In genomic region chr2:59787095-59787494, GRCh38 we compare ENCODE assay signal across 20 cellular contexts.
DNase-seq lines count a peak whose midpoint lies in the region; FAIRE-seq and TF ChIP-seq lines count a peak whose summit lies in the region.
"Had no signal": no experiment of that assay in that cellular context is flagged by ENCODE, and none has a peak within 500 bp of the region (broad histone marks: within the 10 kb centered on the region; RNA-seq: fewer than 3 reads in every experiment).

No MANE protein-coding gene starts in this region.

- dilution Hi-C loops in keratinocyte (cut with MboI; ENCODE audit: extremely low pct_ligation_motif_present, low sequenced_read_pairs), result no loop called here

- H3K79me2 ChIP-seq in keratinocyte (ENCODE audit: control insufficient read depth, insufficient read depth, low read length), result no peaks in the 10 kb centered on the region

- no peak overlapping the region for H3K27ac ChIP-seq in breast epithelium
- peak overlapping the region; percentile 44 to 75 for H3K27ac ChIP-seq in esophagus (ENCODE audit: low read depth in 2 of 2, low read length in 1 of 2)
- H3K27ac ChIP-seq in keratinocyte (ENCODE audit: control insufficient read depth, insufficient read depth, low read length), result peak overlapping the region; percentile 30
- H3K27ac ChIP-seq in thymus (ENCODE audit: low read depth), result peak overlapping the region; percentile 37
- H3K27ac ChIP-seq: 22Rv1, A549, C4-2B had no signal

- H3K4me3 Mint-ChIP-seq in MCF 10A (ENCODE audit: unreplicated experiment), result no peak overlapping the region
- H3K4me3 Mint-ChIP-seq: CD4-positive, alpha-beta T cell; H9 had no signal

- TF ChIP-seq CTCF in MCF 10A (IDR thresholded peaks at IDR 0.05; ENCODE audit: unreplicated experiment) (no peak), breast epithelium (IDR thresholded peaks at IDR 0.05) (no peak), keratinocyte (optimal IDR thresholded peaks at IDR 0.05 in 1 of 3, IDR thresholded peaks at IDR 0.05 in 1 of 3, conservative IDR thresholded peaks at IDR 0.05 in 1 of 3; ENCODE audit: extremely low read depth in 1 of 3, insufficient read depth in 2 of 3, low read length in 3 of 3) (no peak)

- no peak overlapping the region for H3K9ac ChIP-seq in keratinocyte (ENCODE audit: control insufficient read depth, extremely low read depth, insufficient read depth, low read length)

- intact Hi-C loops in MCF 10A (cut with micrococcal nuclease) (no loop called here), breast epithelium (cut with DNase I; ENCODE audit: low total_unique reads) (no loop called here)

- H3K27ac Mint-ChIP-seq in MCF 10A (ENCODE audit: low read depth, unreplicated experiment), result peak overlapping the region; percentile 81
- H3K27ac Mint-ChIP-seq: CD4-positive, alpha-beta T cell had no signal

- no peaks in the 10 kb centered on the region for H4K20me1 ChIP-seq in keratinocyte (ENCODE audit: control insufficient read depth, extremely low read depth, insufficient read depth, low read length)

- H3K27me3 ChIP-seq in breast epithelium (no peaks in the 10 kb centered on the region), esophagus (ENCODE audit: control insufficient read depth in 1 of 2, insufficient read depth in 2 of 2, low read length in 2 of 2) (no peaks in the 10 kb centered on the region), keratinocyte (ENCODE audit: control insufficient read depth, extremely low read depth, insufficient read depth, low read length) (no peaks in the 10 kb centered on the region), thymus (ENCODE audit: control insufficient read depth, insufficient read depth) (no peaks in the 10 kb centered on the region)

- H3K36me3 ChIP-seq in breast epithelium (no peaks in the 10 kb centered on the region), esophagus (ENCODE audit: control insufficient read depth in 2 of 2, insufficient read depth in 2 of 2, low read length in 1 of 2) (no peaks in the 10 kb centered on the region), keratinocyte (ENCODE audit: control insufficient read depth in 2 of 2, extremely low read depth in 1 of 2, insufficient read depth in 2 of 2, low read length in 2 of 2) (no peaks in the 10 kb centered on the region), thymus (ENCODE audit: control insufficient read depth, insufficient read depth) (no peaks in the 10 kb centered on the region)

- H3K9me3 Mint-ChIP-seq in MCF 10A (ENCODE audit: unreplicated experiment), result peaks cover 14% of the 10 kb centered on the region
- H3K9me3 Mint-ChIP-seq: CD4-positive, alpha-beta T cell; H9 had no signal

- H3K9me3 ChIP-seq in breast epithelium (no peaks in the 10 kb centered on the region), esophagus (ENCODE audit: control insufficient read depth in 2 of 2, insufficient read depth in 1 of 2, low read depth in 1 of 2, low read length in 1 of 2) (no peaks in the 10 kb centered on the region), keratinocyte (ENCODE audit: control insufficient read depth, low read depth, low read length) (no peaks in the 10 kb centered on the region), thymus (ENCODE audit: control insufficient read depth) (no peaks in the 10 kb centered on the region)
- H3K9me3 ChIP-seq: A549, Caco-2 had no signal

- TF ChIP-seq POLR2A in breast epithelium (IDR thresholded peaks at IDR 0.05), result no peak

- POLR2A ChIA-PET in MCF 10A (lab: Yijun Ruan, JAX), result interaction anchor here (0.6 to 1.3 kb wide), 12 partner anchors 8 to 327 kb away, joined by 3 to 5 read pairs (median 3); no protein-coding TSS in a partner anchor

- H3K4me3 ChIP-seq in breast epithelium (no peak overlapping the region), esophagus (ENCODE audit: low read depth in 1 of 2, low read length in 2 of 2) (no peak overlapping the region), keratinocyte (ENCODE audit: control insufficient read depth in 2 of 3, extremely low read depth in 1 of 3, insufficient read depth in 2 of 3, low read depth in 1 of 3, low read length in 3 of 3) (no peak overlapping the region), thymus (ENCODE audit: low read length) (no peak overlapping the region)
- H3K4me3 ChIP-seq: A549 had no signal

- no peaks in the 10 kb centered on the region for H3K36me3 Mint-ChIP-seq in MCF 10A (ENCODE audit: insufficient read depth, unreplicated experiment)

- H3K4me2 ChIP-seq in keratinocyte (ENCODE audit: control insufficient read depth, extremely low read depth, insufficient read depth, low read depth, low read length), result peak overlapping the region; percentile 67
- H3K4me2 ChIP-seq: A549 had no signal

- peak overlapping the region; percentile 49 for H2AFZ ChIP-seq in keratinocyte (ENCODE audit: control insufficient read depth, low read length)

- no peaks in the 10 kb centered on the region for H3K9me1 ChIP-seq in keratinocyte (ENCODE audit: control insufficient read depth, extremely low read depth, insufficient read depth, low read length)

- H3K27me3 Mint-ChIP-seq in MCF 10A (ENCODE audit: insufficient read depth, unreplicated experiment), result no peaks in the 10 kb centered on the region
- H3K27me3 Mint-ChIP-seq: CD4-positive, alpha-beta T cell had no signal

- H3K4me1 ChIP-seq in breast epithelium, result no peaks in the 10 kb centered on the region
- H3K4me1 ChIP-seq in esophagus (ENCODE audit: control insufficient read depth in 2 of 2, insufficient read depth in 2 of 2, low read length in 1 of 2), result peaks cover 0 to 2% of the 10 kb centered on the region in 2 donors
- H3K4me1 ChIP-seq in keratinocyte (ENCODE audit: control insufficient read depth, extremely low read depth, insufficient read depth, low read length), result peaks cover 20% of the 10 kb centered on the region
- H3K4me1 ChIP-seq in thymus (ENCODE audit: control insufficient read depth, insufficient read depth, low read length), result no peaks in the 10 kb centered on the region
- H3K4me1 ChIP-seq: A549, Caco-2 had no signal

- H3K4me1 Mint-ChIP-seq in MCF 10A (ENCODE audit: insufficient read depth, unreplicated experiment), result peaks cover 9% of the 10 kb centered on the region

- peak; percentile 79 for FAIRE-seq in keratinocyte (lab: Jason Lieb, UNC)
- FAIRE-seq: A549, D721Med, GM12892, GM18507 had no signal

- CTCF ChIA-PET in MCF 10A (lab: Yijun Ruan, JAX), result interaction anchor here (0.5 to 0.9 kb wide), 4 partner anchors 9 to 992 kb away, joined by 3 read pairs; no protein-coding TSS in a partner anchor

- WGBS in esophagus, 2 donors, result 42 to 61% methylated on average over 3 of the region's 3 CpGs
- WGBS in thymus, result 96% methylated on average over 3 of the region's 3 CpGs

- no TSS peak for BruUV-seq in MCF 10A (replicated peaks; lab: Mats Ljungman, UMichigan)

- DNase-seq in MCF 10A (ENCODE audit: unreplicated experiment) (peak; percentile 30), breast epithelium (ENCODE audit: low spot score in 2 of 2) (no peak), keratinocyte (ENCODE audit: low read depth, low spot score) (peak; percentile 11), HCEC 1CT (no peak), NCI-H1105 treated with DMSO at 0.1 percent for 48 hours (lab: John Stamatoyannopoulos, UW) (no peak)
- no peak for DNase-seq in stimulated activated CD4-positive, alpha-beta T cell treated with anti-CD3 and anti-CD28 coated beads, Interleukin-2, amount 100 ng/mL, for 24 hours
- DNase-seq: AML-193; Caco-2; CD4-positive, alpha-beta T cell; GDM1; GOT3; H9 had no signal

Comparison
In these comparisons a context has a peak if more than half of its experiments do, and no peak if none do; other contexts are left out.
1. DNase-seq: peak in MCF 10A (single experiment) and keratinocyte (single experiment); none in breast epithelium (0 of 2), HCEC 1CT (single experiment), stimulated activated CD4-positive, alpha-beta T cell treated with anti-CD3 and anti-CD28 coated beads, Interleukin-2, amount 100 ng/mL, for 24 hours (0 of 2) and NCI-H1105 treated with DMSO at 0.1 percent for 48 hours (single experiment).
2. H3K27ac ChIP-seq: peak in esophagus (2 of 2), keratinocyte (single experiment) and thymus (single experiment); none in breast epithelium (0 of 2).